28 cellular contexts compared by ENCODE assay signal in genomic region chr2:56807861-56808260, GRCh38.
"Had no signal": no experiment of that assay in that cellular context is flagged by ENCODE, and none has a peak within 500 bp of the region (broad histone marks: within the 10 kb centered on the region; RNA-seq: fewer than 3 reads in every experiment).

No MANE protein-coding gene starts in this region.

- ATAC-seq: effector memory CD8-positive, alpha-beta T cell; esophagus mucosa; foreskin keratinocyte; gastrocnemius medialis; gastroesophageal sphincter; heart left ventricle; heart right ventricle had no signal

- H3K4me1 ChIP-seq: colonic mucosa, esophagus squamous epithelium, gastrocnemius medialis, gastroesophageal sphincter, heart left ventricle, heart right ventricle had no signal

- H3K4me3 ChIP-seq: colonic mucosa, coronary artery, dorsolateral prefrontal cortex, esophagus squamous epithelium, gastrocnemius medialis, gastroesophageal sphincter, heart left ventricle, heart right ventricle, hepatocyte had no signal

- DNase-seq: colonic mucosa; cortex of kidney; dermis blood vessel endothelial cell; dorsolateral prefrontal cortex; effector CD4-positive, alpha-beta T cell; effector CD8-positive, alpha-beta T cell; effector memory CD4-positive, alpha-beta T cell; effector memory CD8-positive, alpha-beta T cell; endodermal cell; erythroblast; esophagus squamous epithelium; foreskin fibroblast; foreskin keratinocyte; foreskin melanocyte; gastrocnemius medialis; glutamatergic neuron; head of caudate nucleus; heart left ventricle; heart right ventricle had no signal

- FAIRE-seq: colon, endometrium, endothelial cell of umbilical vein, frontal cortex had no signal

- H3K9me3 ChIP-seq: colonic mucosa, esophagus squamous epithelium, gastrocnemius medialis, gastroesophageal sphincter, heart left ventricle had no signal

- H2AFZ ChIP-seq: hepatocyte had no signal

- H3K27me3 ChIP-seq: colonic mucosa, esophagus squamous epithelium, foreskin keratinocyte, gastrocnemius medialis, gastroesophageal sphincter, heart left ventricle, heart right ventricle, hepatocyte had no signal

- H3K4me2 ChIP-seq: hepatocyte had no signal

- H3K27ac ChIP-seq: colonic mucosa, coronary artery, dorsolateral prefrontal cortex, epithelial cell of prostate, esophagus squamous epithelium, foreskin keratinocyte, gastrocnemius medialis, gastroesophageal sphincter, heart left ventricle, heart right ventricle, hepatocyte had no signal

- H3K36me3 ChIP-seq: colonic mucosa, esophagus squamous epithelium, gastrocnemius medialis, gastroesophageal sphincter, heart left ventricle, heart right ventricle had no signal

- H3K79me2 ChIP-seq: hepatocyte had no signal
